8 cellular contexts compared by ENCODE assay signal in genomic region chr19:12791345-12792047, GRCh38. TPM values are rescaled to one million over a fixed set of nuclear protein-coding genes. Genes with fewer than 3 reads are reported as not detected.
DNase-seq lines count a peak whose midpoint lies in the region; ATAC-seq and TF ChIP-seq lines count a peak whose summit lies in the region.

JUNB (plus strand) TSS chr19:12791486; CDS start chr19:12791772, 286 bp downstream.

- H3K27me3 Mint-ChIP-seq in type B pancreatic cell, result no peaks in the 10 kb centered on the region

- H3K4me1 Mint-ChIP-seq in type B pancreatic cell (ENCODE audit: unreplicated experiment), result peaks cover 37% of the 10 kb centered on the region

- no peaks in the 10 kb centered on the region for H3K9me3 Mint-ChIP-seq in type B pancreatic cell

- H3K4me1 ChIP-seq in heart left ventricle, result peaks cover 3 to 64% (median 48%) of the 10 kb centered on the region in 12 donors

- intact Hi-C loops in T-helper 1 cell treated with Interleukin-12 subunit alpha and Interleukin-12 subunit beta and Interleukin-4 antibody, amounts not matched to agents 30 ng/mL and 1 ng/mL, for 36 hours (cut with micrococcal nuclease), result loop anchor here (1.0 to 5.0 kb wide), 6 partner anchors 9 to 364 kb away; partner anchors contain the start of genes CALR, DHPS, IER2 and STX10
- intact Hi-C loops in heart left ventricle (cut with DNase I) (loop anchor here in 1 of 10 donors (2.0 kb wide), 1 partner anchor 13 kb away; no protein-coding TSS in a partner anchor), posterior vena cava (cut with DNase I) (loop anchor here in 1 of 2 donors (5.0 kb wide), 1 partner anchor 231 kb away; no protein-coding TSS in a partner anchor)

- peak within 1 kb of the TSS; percentile 95 to 100 (median 99) for H3K27ac ChIP-seq in heart left ventricle

- 0 to 1% (median 1%) methylated on average over 40 to 73 of the region's 73 CpGs for WGBS in heart left ventricle, 4 donors

- peak within 1 kb of the TSS; percentile 94 for H3K4me3 Mint-ChIP-seq in type B pancreatic cell

- DNase-seq in GF-D8 (lab: John Stamatoyannopoulos, UW), result peak; percentile 77
- DNase-seq in HFF-Myc (ENCODE audit: extremely low read depth, low read depth), result peak; percentile 92
- peak; percentile 97 for DNase-seq in NCI-H146 (lab: John Stamatoyannopoulos, UW)
- peak; percentile 94 for DNase-seq in amniotic epithelial cell (ENCODE audit: low read depth)
- peak; percentile 99 for DNase-seq in heart left ventricle
- DNase-seq in posterior vena cava (ENCODE audit: low spot score), result peak; percentile 99
- DNase-seq in type B pancreatic cell (ENCODE audit: extremely low spot score, unreplicated experiment), result peak; percentile 93

- peak; percentile 55 to 71 (median 66) for ATAC-seq in heart left ventricle

- H3K27ac Mint-ChIP-seq in type B pancreatic cell, result peak within 1 kb of the TSS; percentile 98

- TF ChIP-seq POLR2A in heart left ventricle (IDR thresholded peaks at IDR 0.05), result peak; percentile 100

- no peak for TF ChIP-seq CTCF in HFF-Myc (IDR thresholded peaks at IDR 0.05; ENCODE audit: low read depth, low read length, missing control alignments)
- TF ChIP-seq CTCF in heart left ventricle (IDR thresholded peaks at IDR 0.05), result peak in 4 of 12 donors; percentile 6 to 12 (median 8)
- TF ChIP-seq CTCF in type B pancreatic cell (conservative IDR thresholded peaks at IDR 0.05), result peak; percentile 47

- H3K4me3 ChIP-seq in HFF-Myc (replicated peaks; ENCODE audit: low read depth, low read length) (peak within 1 kb of the TSS; percentile 84), heart left ventricle (peak within 1 kb of the TSS; percentile 43 to 99 (median 84))

- H3K9me3 ChIP-seq in heart left ventricle, result no peaks in the 10 kb centered on the region

- peaks cover 0 to 12% (median 0%) of the 10 kb centered on the region in 9 donors for H3K36me3 ChIP-seq in heart left ventricle

- peaks cover 2% of the 10 kb centered on the region for H3K36me3 Mint-ChIP-seq in type B pancreatic cell

- no peaks in the 10 kb centered on the region for H3K27me3 ChIP-seq in heart left ventricle

RNA-seq across cellular contexts. Expression of gene JUNB, which starts in this region (rescaled TPM):
- total RNA-seq in T-helper 1 cell treated with Interleukin-12 subunit alpha and Interleukin-12 subunit beta and Interleukin-4 antibody, amounts not matched to agents 30 ng/mL and 1 ng/mL, for 36 hours, result 309 and 316 TPM in 2 replicates
- 100 to 1,000 TPM in 4 of 9 donors, 10 to 100 TPM in 5; 19.6 to 205 (median 67.6) TPM for total RNA-seq in heart left ventricle
- polyA plus RNA-seq in heart left ventricle, result 10 to 100 TPM; 29.6 to 52.9 TPM
- total RNA-seq in posterior vena cava, result 100 to 1,000 TPM; 193 to 418 TPM
- total RNA-seq in type B pancreatic cell (ENCODE audit: low replicate concordance), result 31.3 and 116 TPM in 2 replicates

Comparison
In these comparisons a context has a peak if more than half of its experiments do, and no peak if none do; other contexts are left out.
1. Peak in every context shown above with its lines: DNase-seq, ATAC-seq, H3K4me3 ChIP-seq and H3K27ac ChIP-seq.